13 cellular contexts compared by ENCODE assay signal in the genomic region with DNA sequence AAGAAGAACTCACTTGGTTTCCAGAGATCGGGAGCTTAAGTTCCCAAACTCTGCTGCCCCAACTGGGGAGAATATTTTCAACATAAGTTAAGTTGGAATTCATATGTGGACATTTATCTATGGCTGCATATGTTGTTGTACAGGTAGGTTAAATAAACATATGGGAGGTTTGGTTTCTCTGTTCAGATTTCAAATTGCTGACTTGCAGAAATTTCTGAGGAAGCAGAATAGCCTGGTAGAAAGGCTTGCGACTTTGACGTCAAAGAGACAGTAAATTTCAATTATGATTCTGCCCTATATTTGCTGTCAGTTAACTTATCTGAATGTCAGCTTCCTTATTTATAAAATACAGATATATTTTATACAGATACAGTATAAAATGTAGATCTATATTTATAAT.
"Had no signal": no experiment of that assay in that cellular context is flagged by ENCODE, and none has a peak within 500 bp of the region (broad histone marks: within the 10 kb centered on the region; RNA-seq: fewer than 3 reads in every experiment).

No MANE protein-coding gene starts in this region.

- ATAC-seq: activated T-cell treated with anti-CD3 and anti-CD28 coated beads, Interleukin-2, amount 50 U/mL, for 4 hours had no signal

- H3K27ac Mint-ChIP-seq: activated CD8-positive, alpha-beta memory T cell treated with anti-CD3 and anti-CD28 coated beads, Interleukin-2, amount 10 ng/mL, durations not matched to agents 7 days and 5 days; activated naive CD8-positive, alpha-beta T cell treated with anti-CD3 and anti-CD28 coated beads for 36 hours; neural progenitor cell had no signal

- H3K36me3 Mint-ChIP-seq: activated CD8-positive, alpha-beta memory T cell treated with anti-CD3 and anti-CD28 coated beads, Interleukin-2, amount 10 ng/mL, durations not matched to agents 7 days and 5 days; activated naive CD8-positive, alpha-beta T cell treated with anti-CD3 and anti-CD28 coated beads for 36 hours; neural progenitor cell had no signal

- H3K4me3 Mint-ChIP-seq: activated CD8-positive, alpha-beta memory T cell treated with anti-CD3 and anti-CD28 coated beads, Interleukin-2, amount 10 ng/mL, durations not matched to agents 7 days and 5 days; activated naive CD8-positive, alpha-beta T cell treated with anti-CD3 and anti-CD28 coated beads for 36 hours; activated T-cell treated with anti-CD3 and anti-CD28 coated beads, Interleukin-2, amount 50 U/mL, for 4 hours; neural progenitor cell had no signal

- H3K4me1 Mint-ChIP-seq: neural progenitor cell had no signal

- H3K27me3 ChIP-seq: brain microvascular endothelial cell, neural progenitor cell had no signal

- H3K4me2 ChIP-seq: neural progenitor cell had no signal

- H3K36me3 ChIP-seq: brain microvascular endothelial cell, neural progenitor cell had no signal

- H3K9ac ChIP-seq: neural progenitor cell, parathyroid adenoma had no signal

- H3K79me2 ChIP-seq: parathyroid adenoma had no signal

- H3K27ac ChIP-seq: brain microvascular endothelial cell, neural progenitor cell, parathyroid adenoma had no signal

- H3K9me3 Mint-ChIP-seq: activated naive CD8-positive, alpha-beta T cell treated with anti-CD3 and anti-CD28 coated beads for 36 hours; activated T-cell treated with anti-CD3 and anti-CD28 coated beads, Interleukin-2, amount 50 U/mL, for 4 hours; neural progenitor cell had no signal

- H2AFZ ChIP-seq: neural progenitor cell, parathyroid adenoma had no signal

- H3K4me3 ChIP-seq: neural progenitor cell had no signal

- H3K4me1 ChIP-seq: neural progenitor cell, parathyroid adenoma had no signal

- DNase-seq: activated CD4-positive, alpha-beta T cell treated with anti-CD3 and anti-CD28 coated beads for 1 hour; activated CD4-positive, alpha-beta T cell treated with anti-CD3 and anti-CD28 coated beads, Interleukin-2, amount 50 U/mL, for 48 hours; activated CD8-positive, alpha-beta memory T cell treated with anti-CD3 and anti-CD28 coated beads, Interleukin-2, amount 10 ng/mL, durations not matched to agents 7 days and 5 days; activated effector memory CD4-positive, alpha-beta T cell treated with anti-CD3 and anti-CD28 coated beads, Interleukin-2, amount 50 U/mL, for 16 hours; activated naive CD8-positive, alpha-beta T cell treated with anti-CD3 and anti-CD28 coated beads for 36 hours; activated T-cell treated with anti-CD3 and anti-CD28 coated beads, Interleukin-2, amount 50 U/mL, for 4 hours; brain microvascular endothelial cell; hypothalamus; midbrain; retina; small intestine had no signal
